In genomic region chr4:1862055-1862911, GRCh38 we compare ENCODE assay signal across 9 cellular contexts. TPM values are rescaled to one million over a fixed set of nuclear protein-coding genes. Genes with fewer than 3 reads are reported as not detected.
DNase-seq lines count a peak whose midpoint lies in the region; ATAC-seq, FAIRE-seq and TF ChIP-seq lines count a peak whose summit lies in the region.
"Had no signal": no experiment of that assay in that cellular context is flagged by ENCODE, and none has a peak within 500 bp of the region (broad histone marks: within the 10 kb centered on the region; RNA-seq: fewer than 3 reads in every experiment).

No MANE protein-coding gene starts in this region.

- peak; percentile 65 for ATAC-seq in activated B cell treated with CpG ODN at 0.5 μM for 24 hours (ENCODE audit: low read depth)
- ATAC-seq in esophagus mucosa = peak; percentile 14

- H3K27ac ChIP-seq in skin epidermis = peak overlapping the region in 6 of 21 experiments; percentile 29 to 58 (median 40)
- H3K27ac ChIP-seq in dorsolateral prefrontal cortex = no peak overlapping the region

- peaks cover 0 to 17% (median 0%) of the 10 kb centered on the region in 45 donors for H3K27me3 ChIP-seq in dorsolateral prefrontal cortex

- no peaks in the 10 kb centered on the region for H3K27me3 Mint-ChIP-seq in activated B cell treated with CpG ODN at 0.5 μM for 24 hours

- DNase-seq in GM19239 (ENCODE audit: insufficient read length, low spot score) = no peak
- no peak for DNase-seq in activated B cell treated with CpG ODN at 0.5 μM for 24 hours
- no peak for DNase-seq in NCI-H774 (lab: John Stamatoyannopoulos, UW)
- DNase-seq in dorsolateral prefrontal cortex = no peak
- DNase-seq in SKM-1 (lab: John Stamatoyannopoulos, UW; ENCODE audit: unreplicated experiment) = no peak
- DNase-seq in GDM1 (lab: John Stamatoyannopoulos, UW) = no peak
- DNase-seq: glutamatergic neuron had no signal

- CTCF ChIA-PET in activated B cell treated with CpG ODN at 0.5 μM for 24 hours (lab: Charles Lee) = interaction anchor here (0.9 to 1.7 kb wide), 2 partner anchors 38 to 169 kb away, joined by 3 to 4 read pairs; no protein-coding TSS in a partner anchor

- H3K4me3 Mint-ChIP-seq in activated B cell treated with CpG ODN at 0.5 μM for 24 hours = peak overlapping the region; percentile 79

- H3K27ac Mint-ChIP-seq in activated B cell treated with CpG ODN at 0.5 μM for 24 hours = peak overlapping the region; percentile 68

- intact Hi-C loops in activated B cell treated with CpG ODN at 0.5 μM for 24 hours (cut with micrococcal nuclease) (no loop called here), dorsolateral prefrontal cortex (cut with DNase I) (loop anchor here in 1 of 2 donors (5.0 kb wide), 1 partner anchor 35 kb away; no protein-coding TSS in a partner anchor)

- peak; percentile 73 for FAIRE-seq in GM19239 (lab: Jason Lieb, UNC)

- no peaks in the 10 kb centered on the region for H3K36me3 Mint-ChIP-seq in activated B cell treated with CpG ODN at 0.5 μM for 24 hours (ENCODE audit: low read depth)

- POLR2A ChIA-PET in activated B cell treated with CpG ODN at 0.5 μM for 24 hours (lab: Charles Lee) = interaction anchor here (0.6 to 1.0 kb wide), 2 partner anchors 8 to 36 kb away, joined by 4 read pairs; no protein-coding TSS in a partner anchor

- H3K9me3 Mint-ChIP-seq in activated B cell treated with CpG ODN at 0.5 μM for 24 hours = no peaks in the 10 kb centered on the region

- H3K4me3 ChIP-seq in skin epidermis = peak overlapping the region in 6 of 7 experiments; percentile 10 to 30 (median 26)
- H3K4me3 ChIP-seq in dorsolateral prefrontal cortex = peak overlapping the region in 13 of 59 donors; percentile 4 to 41 (median 19)

- no peak for TF ChIP-seq CTCF in activated B cell treated with CpG ODN at 0.5 μM for 24 hours (IDR thresholded peaks at IDR 0.05)
- TF ChIP-seq CTCF in dorsolateral prefrontal cortex (IDR thresholded peaks at IDR 0.05 in 54 of 56, conservative IDR thresholded peaks at IDR 0.05 in 2 of 56; ENCODE audit: low read depth in 1 of 56, partially characterized antibody in 56 of 56) = no peak

- H3K4me1 Mint-ChIP-seq in activated B cell treated with CpG ODN at 0.5 μM for 24 hours = peaks cover 20% of the 10 kb centered on the region

RNA-seq across cellular contexts. Expression of gene LETM1, which starts 6.3 kb away (rescaled TPM):
- 52.5 and 60.3 TPM in 2 replicates for total RNA-seq in activated B cell treated with CpG ODN at 0.5 μM for 24 hours
- total RNA-seq in esophagus mucosa = 55.0 TPM
- total RNA-seq in dorsolateral prefrontal cortex = 10 to 100 TPM; 36.9 to 61.2 (median 48.6) TPM

RNA-seq across cellular contexts. Expression of gene NSD2, which starts 8.9 kb away (rescaled TPM):
- total RNA-seq in activated B cell treated with CpG ODN at 0.5 μM for 24 hours = 40.3 and 44.6 TPM in 2 replicates
- 42.7 TPM for total RNA-seq in esophagus mucosa
- 100 to 1,000 TPM in 91 of 120 experiments, 10 to 100 TPM in 29; 78.8 to 144 (median 108) TPM for total RNA-seq in dorsolateral prefrontal cortex
